Comparison of ENCODE assay signal across 23 cellular contexts in the genomic region with DNA sequence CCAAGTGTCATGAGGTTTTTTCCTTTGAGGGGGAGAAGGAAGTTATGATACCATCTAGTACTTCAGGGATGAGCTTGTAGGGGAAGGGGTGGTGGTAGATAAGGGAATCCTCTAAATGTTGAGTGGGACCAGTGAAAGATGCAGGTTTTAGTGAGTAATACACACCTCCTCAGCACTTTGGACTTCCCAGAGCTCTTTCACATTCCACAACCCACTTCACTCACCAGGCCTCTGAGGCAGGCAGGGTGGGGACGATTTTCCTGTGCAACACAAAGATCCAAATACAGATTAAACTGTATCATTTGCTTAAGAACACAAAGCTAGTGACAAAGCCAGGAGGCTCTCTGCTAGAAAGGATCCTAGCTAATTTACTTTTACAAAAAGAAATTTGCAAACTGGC.
"Had no signal": no experiment of that assay in that cellular context is flagged by ENCODE, and none has a peak within 500 bp of the region (broad histone marks: within the 10 kb centered on the region; RNA-seq: fewer than 3 reads in every experiment).

No MANE protein-coding gene starts in this region.

- H3K4me1 ChIP-seq: adrenal gland, ascending aorta, foreskin keratinocyte had no signal

- H3K4me1 Mint-ChIP-seq: activated CD4-positive, alpha-beta memory T cell treated with anti-CD3 and anti-CD28 coated beads, Interleukin-2, amount 10 ng/mL, durations not matched to agents 7 days and 5 days; activated CD4-positive, alpha-beta T cell treated with anti-CD3 and anti-CD28 coated beads, Interleukin-2, amount 10 ng/mL, durations not matched to agents 24 days and 14 days; activated naive CD4-positive, alpha-beta T cell treated with anti-CD3 and anti-CD28 coated beads, Interleukin-2, amount 50 U/mL, for 24 hours; neural crest cell had no signal

- DNase-seq: activated CD4-positive, alpha-beta memory T cell treated with anti-CD3 and anti-CD28 coated beads, Interleukin-2, amount 10 ng/mL, durations not matched to agents 7 days and 5 days; activated CD4-positive, alpha-beta T cell treated with anti-CD3 and anti-CD28 coated beads, Interleukin-2, amount 10 ng/mL, durations not matched to agents 24 days and 14 days; activated CD4-positive, CD25-positive, alpha-beta regulatory T cell; activated gamma-delta T cell treated with Interleukin-2 at 50 U/mL for 16 hours; adrenal gland; brain microvascular endothelial cell; caudate nucleus; dermis blood vessel endothelial cell; effector memory CD4-positive, alpha-beta T cell; foreskin keratinocyte; mesendoderm; naive thymus-derived CD4-positive, alpha-beta T cell; occipital lobe; posterior cingulate gyrus; sigmoid colon; stimulated activated CD4-positive, alpha-beta T cell treated with anti-CD3 and anti-CD28 coated beads, Interleukin-4, amount 100 ng/mL, for 1 hour; stimulated activated naive CD4-positive, alpha-beta T cell; T1000 had no signal

- H3K9me3 ChIP-seq: adrenal gland, ascending aorta, sigmoid colon, thoracic aorta had no signal

- H3K4me3 ChIP-seq: adrenal gland, ascending aorta, sigmoid colon, thoracic aorta had no signal

- H3K27me3 ChIP-seq: adrenal gland, ascending aorta, brain microvascular endothelial cell, sigmoid colon had no signal

- H3K27ac ChIP-seq: adrenal gland, ascending aorta, brain microvascular endothelial cell, foreskin keratinocyte, sigmoid colon, thoracic aorta had no signal

- H3K36me3 Mint-ChIP-seq: activated naive CD4-positive, alpha-beta T cell treated with anti-CD3 and anti-CD28 coated beads, Interleukin-2, amount 50 U/mL, for 24 hours; naive thymus-derived CD4-positive, alpha-beta T cell had no signal

- H3K4me3 Mint-ChIP-seq: activated CD4-positive, alpha-beta memory T cell treated with anti-CD3 and anti-CD28 coated beads, Interleukin-2, amount 10 ng/mL, durations not matched to agents 7 days and 5 days; activated CD4-positive, alpha-beta T cell treated with anti-CD3 and anti-CD28 coated beads, Interleukin-2, amount 10 ng/mL, durations not matched to agents 24 days and 14 days; activated naive CD4-positive, alpha-beta T cell treated with anti-CD3 and anti-CD28 coated beads, Interleukin-2, amount 50 U/mL, for 24 hours; naive thymus-derived CD4-positive, alpha-beta T cell; neural crest cell; T-helper 1 cell treated with Interleukin-12 subunit alpha and Interleukin-12 subunit beta and Interleukin-4 antibody, amounts not matched to agents 30 μg/mL and 1 μg/mL, for 36 hours had no signal

- ATAC-seq: foreskin keratinocyte; naive thymus-derived CD4-positive, alpha-beta T cell had no signal

- H3K9me3 Mint-ChIP-seq: activated CD4-positive, alpha-beta memory T cell treated with anti-CD3 and anti-CD28 coated beads, Interleukin-2, amount 10 ng/mL, durations not matched to agents 7 days and 5 days; activated CD4-positive, alpha-beta T cell treated with anti-CD3 and anti-CD28 coated beads, Interleukin-2, amount 10 ng/mL, durations not matched to agents 24 days and 14 days; activated naive CD4-positive, alpha-beta T cell treated with anti-CD3 and anti-CD28 coated beads, Interleukin-2, amount 50 U/mL, for 24 hours; neural crest cell; T-helper 1 cell treated with Interleukin-12 subunit alpha and Interleukin-12 subunit beta and Interleukin-4 antibody, amounts not matched to agents 30 μg/mL and 1 μg/mL, for 36 hours had no signal

- H3K36me3 ChIP-seq: adrenal gland, ascending aorta, brain microvascular endothelial cell, sigmoid colon, thoracic aorta had no signal

- H3K27ac Mint-ChIP-seq: activated CD4-positive, alpha-beta memory T cell treated with anti-CD3 and anti-CD28 coated beads, Interleukin-2, amount 10 ng/mL, durations not matched to agents 7 days and 5 days; activated CD4-positive, alpha-beta T cell treated with anti-CD3 and anti-CD28 coated beads, Interleukin-2, amount 10 ng/mL, durations not matched to agents 24 days and 14 days; naive thymus-derived CD4-positive, alpha-beta T cell; T-helper 1 cell treated with Interleukin-12 subunit alpha and Interleukin-12 subunit beta and Interleukin-4 antibody, amounts not matched to agents 30 μg/mL and 1 μg/mL, for 36 hours had no signal
